Comparison of ENCODE assay signal across 9 cellular contexts in the genomic region with DNA sequence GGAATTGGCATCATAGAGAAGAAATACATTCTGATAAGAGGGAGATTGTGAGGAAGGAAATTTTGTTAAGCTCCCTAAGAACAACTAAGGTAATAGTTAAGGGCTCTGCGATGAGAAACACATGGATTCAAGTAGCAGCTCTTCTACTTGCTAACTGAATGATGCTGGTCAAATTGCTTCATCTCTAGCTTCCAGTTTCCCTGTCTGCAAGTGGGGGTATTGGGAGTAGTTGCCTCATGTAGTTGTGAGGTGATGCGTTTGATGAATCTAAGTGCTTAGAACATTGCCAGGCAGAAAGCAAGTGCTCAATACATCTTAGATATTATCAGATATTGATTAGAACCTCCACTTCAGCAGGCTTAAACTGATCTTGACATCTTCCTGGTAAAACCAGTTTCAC.
DNase-seq lines count a peak whose midpoint lies in the region; ATAC-seq and TF ChIP-seq lines count a peak whose summit lies in the region.
"Had no signal": no experiment of that assay in that cellular context is flagged by ENCODE, and none has a peak within 500 bp of the region (broad histone marks: within the 10 kb centered on the region; RNA-seq: fewer than 3 reads in every experiment).

No MANE protein-coding gene starts in this region.

- H3K9ac ChIP-seq in HCT116 (ENCODE audit: low read length) (no peak overlapping the region), fibroblast of lung (ENCODE audit: insufficient read depth, low read length) (no peak overlapping the region), skeletal muscle satellite cell (ENCODE audit: low read depth, low read length) (no peak overlapping the region)

- H3K4me3 ChIP-seq in HCT116 (replicated peaks in 1 of 2; ENCODE audit: low read depth in 1 of 2, low read length in 2 of 2) (no peak overlapping the region), fibroblast of lung (replicated peaks in 1 of 4; ENCODE audit: control extremely low read depth in 1 of 4, insufficient read depth in 1 of 4, low read depth in 3 of 4, low read length in 4 of 4) (no peak overlapping the region), skeletal muscle satellite cell (ENCODE audit: low read length) (no peak overlapping the region)

- CTCF ChIA-PET in HCT116 (lab: Charles Lee), result interaction anchor here (0.7 to 7.9 kb wide), 30 partner anchors 9 to 703 kb away, joined by 3 to 288 read pairs (median 5); no protein-coding TSS in a partner anchor

- no peaks in the 10 kb centered on the region for H3K36me3 ChIP-seq in HCT116 (ENCODE audit: control insufficient read depth in 1 of 2, insufficient read depth in 2 of 2, low read length in 2 of 2)
- no peaks in the 10 kb centered on the region for H3K36me3 ChIP-seq in fibroblast of lung (ENCODE audit: control insufficient read depth, insufficient read depth, low read length)
- H3K36me3 ChIP-seq in skeletal muscle satellite cell (ENCODE audit: insufficient read depth, low read length), result no peaks in the 10 kb centered on the region

- H3K4me2 ChIP-seq in HCT116 (ENCODE audit: low read length) (peak overlapping the region; percentile 45; the same call in 1 of the 2 replicates), fibroblast of lung (ENCODE audit: extremely low read depth, insufficient read depth, low read length) (peak overlapping the region; percentile 41), skeletal muscle satellite cell (ENCODE audit: low read length) (peak overlapping the region; percentile 28)

- H4K20me1 ChIP-seq in HCT116 (ENCODE audit: insufficient read depth), result no peaks in the 10 kb centered on the region
- H4K20me1 ChIP-seq in fibroblast of lung (ENCODE audit: control insufficient read depth, extremely low read depth, insufficient read depth, low read length), result no peaks in the 10 kb centered on the region

- no peaks in the 10 kb centered on the region for H3K9me2 ChIP-seq in HCT116 (ENCODE audit: insufficient read depth)

- DNase-seq in HCT116 (ENCODE audit: low read depth, low spot score), result no peak
- peak; percentile 27 to 59 for DNase-seq in fibroblast of lung (ENCODE audit: low read depth in 2 of 2)
- no peak for DNase-seq in SW 1271 (lab: John Stamatoyannopoulos, UW)

- H3K27me3 ChIP-seq in HCT116 (ENCODE audit: insufficient read depth, low read length), result no peaks in the 10 kb centered on the region
- H3K27me3 ChIP-seq in fibroblast of lung (ENCODE audit: control insufficient read depth, insufficient read depth, low read length), result peaks cover 3% of the 10 kb centered on the region
- peaks cover 9% of the 10 kb centered on the region for H3K27me3 ChIP-seq in skeletal muscle satellite cell (ENCODE audit: control insufficient read depth, insufficient read depth, low read length)

- RAD21 ChIA-PET in HCT116 (lab: Charles Lee; ENCODE audit: low non-redundant PET in 1 of 2, low total read pairs in 2 of 2, uncharacterized antibody in 2 of 2, unreplicated experiment in 2 of 2), result interaction anchor here (0.7 to 4.3 kb wide), 10 partner anchors 12 to 347 kb away, joined by 3 to 47 read pairs (median 5); no protein-coding TSS in a partner anchor

- POLR2A ChIA-PET in HCT116 (lab: Charles Lee), result interaction anchor here (0.8 to 4.5 kb wide), 6 partner anchors 13 to 346 kb away, joined by 3 to 36 read pairs (median 4); no protein-coding TSS in a partner anchor

- H3K79me2 ChIP-seq in HCT116 (ENCODE audit: insufficient read depth, low read length) (no peaks in the 10 kb centered on the region), fibroblast of lung (ENCODE audit: control insufficient read depth, insufficient read depth, low read length) (no peaks in the 10 kb centered on the region)

- TF ChIP-seq RAD21 in HCT116 (IDR thresholded peaks at IDR 0.05; ENCODE audit: low read depth), result no peak

- no peak for TF ChIP-seq POLR2A in HCT116 (IDR thresholded peaks at IDR 0.05; ENCODE audit: borderline replicate concordance, extremely low read depth, insufficient read depth, insufficient read length)

- no peak overlapping the region for H3K27ac ChIP-seq in HCT116 (ENCODE audit: low read depth, low read length)
- H3K27ac ChIP-seq in VCaP, result peak overlapping the region; percentile 95
- H3K27ac ChIP-seq in fibroblast of lung (ENCODE audit: insufficient read depth, low read length), result no peak overlapping the region

- H2AFZ ChIP-seq in HCT116 (ENCODE audit: low read depth, low read length, poor library complexity, severe bottlenecking) (no peak overlapping the region), fibroblast of lung (ENCODE audit: low read length) (no peak overlapping the region)

- TF ChIP-seq CTCF in HCT116 (IDR thresholded peaks at IDR 0.05 in 2 of 3, conservative IDR thresholded peaks at IDR 0.05 in 1 of 3; ENCODE audit: borderline replicate concordance in 1 of 3, insufficient read depth in 1 of 3, low read depth in 2 of 3, low read length in 2 of 3) (no peak), VCaP (conservative IDR thresholded peaks at IDR 0.05) (no peak), fibroblast of lung (conservative IDR thresholded peaks at IDR 0.05 in 1 of 2, IDR thresholded peaks at IDR 0.05 in 1 of 2; ENCODE audit: low read depth in 1 of 2, low read length in 2 of 2) (peak in 1 of 2 donors; percentile 2)

- no TSS peak for BruUV-seq in HCT116 (replicated peaks; lab: Mats Ljungman, UMichigan)

- intact Hi-C loops in HCT116 (cut with micrococcal nuclease), result loop anchor here (1.0 to 5.0 kb wide), 4 partner anchors 109 to 347 kb away; no protein-coding TSS in a partner anchor

- no peak for ATAC-seq in HCT116
- ATAC-seq in GM21526 (IDR thresholded peaks at IDR 0.05; ENCODE audit: low FRiP score, unreplicated experiment), result no peak
- ATAC-seq in HG02759 (IDR thresholded peaks at IDR 0.05; ENCODE audit: unreplicated experiment), result no peak
- no peak for ATAC-seq in HG03432 (IDR thresholded peaks at IDR 0.05; ENCODE audit: unreplicated experiment)

- H3K9me3 ChIP-seq in HCT116 (ENCODE audit: control insufficient read depth in 1 of 2, insufficient read depth in 1 of 2, low read depth in 1 of 2, low read length in 2 of 2), result no peaks in the 10 kb centered on the region
- H3K9me3 ChIP-seq in fibroblast of lung (ENCODE audit: control insufficient read depth, insufficient read depth, low read depth, low read length), result no peaks in the 10 kb centered on the region
- no peaks in the 10 kb centered on the region for H3K9me3 ChIP-seq in skeletal muscle satellite cell (replicated peaks; ENCODE audit: low read length)
- H3K9me3 ChIP-seq: Caco-2 had no signal

- H3K4me1 ChIP-seq in HCT116 (ENCODE audit: control insufficient read depth in 1 of 2, insufficient read depth in 2 of 2, low read length in 2 of 2), result peaks cover 40 to 62% of the 10 kb centered on the region in 2 experiments
- peaks cover 21% of the 10 kb centered on the region for H3K4me1 ChIP-seq in fibroblast of lung (ENCODE audit: control insufficient read depth, extremely low read depth, insufficient read depth, low read length)
- peaks cover 25% of the 10 kb centered on the region for H3K4me1 ChIP-seq in skeletal muscle satellite cell (ENCODE audit: control insufficient read depth, insufficient read depth, low read length)

TF ChIP-seq in HCT116, 20 proteins besides CTCF, POLR2A, EP300 and RAD21:
- no peak for TF ChIP-seq ZNF274 (IDR thresholded peaks at IDR 0.05; ENCODE audit: low read depth, low read length)
- no peak for TF ChIP-seq YY1 (IDR thresholded peaks at IDR 0.05; ENCODE audit: extremely low read depth, insufficient replicate concordance, low read depth, low read length)
- TF ChIP-seq CBX3 (IDR thresholded peaks at IDR 0.05; ENCODE audit: low read depth), result no peak
- no peak for TF ChIP-seq ZFX (IDR thresholded peaks at IDR 0.05)
- TF ChIP-seq, protein P1, sequence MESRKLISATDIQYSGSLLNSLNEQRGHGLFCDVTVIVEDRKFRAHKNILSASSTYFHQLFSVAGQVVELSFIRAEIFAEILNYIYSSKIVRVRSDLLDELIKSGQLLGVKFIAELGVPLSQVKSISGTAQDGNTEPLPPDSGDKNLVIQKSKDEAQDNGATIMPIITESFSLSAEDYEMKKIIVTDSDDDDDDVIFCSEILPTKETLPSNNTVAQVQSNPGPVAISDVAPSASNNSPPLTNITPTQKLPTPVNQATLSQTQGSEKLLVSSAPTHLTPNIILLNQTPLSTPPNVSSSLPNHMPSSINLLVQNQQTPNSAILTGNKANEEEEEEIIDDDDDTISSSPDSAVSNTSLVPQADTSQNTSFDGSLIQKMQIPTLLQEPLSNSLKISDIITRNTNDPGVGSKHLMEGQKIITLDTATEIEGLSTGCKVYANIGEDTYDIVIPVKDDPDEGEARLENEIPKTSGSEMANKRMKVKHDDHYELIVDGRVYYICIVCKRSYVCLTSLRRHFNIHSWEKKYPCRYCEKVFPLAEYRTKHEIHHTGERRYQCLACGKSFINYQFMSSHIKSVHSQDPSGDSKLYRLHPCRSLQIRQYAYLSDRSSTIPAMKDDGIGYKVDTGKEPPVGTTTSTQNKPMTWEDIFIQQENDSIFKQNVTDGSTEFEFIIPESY (IDR thresholded peaks at IDR 0.05; ENCODE audit: extremely low read depth, insufficient replicate concordance, low read length), result no peak
- no peak for TF ChIP-seq SRF (IDR thresholded peaks at IDR 0.05; ENCODE audit: low read depth)
- TF ChIP-seq EGR1 (IDR thresholded peaks at IDR 0.05; ENCODE audit: low read depth), result no peak
- TF ChIP-seq EZH2phosphoT487 (IDR thresholded peaks at IDR 0.05; ENCODE audit: borderline replicate concordance), result no peak

Comparison
In these comparisons a context has a peak if more than half of its experiments do, and no peak if none do; other contexts are left out.
1. DNase-seq: peak in fibroblast of lung (2 of 2); none in HCT116 (single experiment) and SW 1271 (0 of 2).
2. Peak in every context shown above with its lines, with median percentiles within 50 percentile points of each other: H3K4me2 ChIP-seq.